Comparison of ENCODE assay signal across 15 cellular contexts in the genomic region with DNA sequence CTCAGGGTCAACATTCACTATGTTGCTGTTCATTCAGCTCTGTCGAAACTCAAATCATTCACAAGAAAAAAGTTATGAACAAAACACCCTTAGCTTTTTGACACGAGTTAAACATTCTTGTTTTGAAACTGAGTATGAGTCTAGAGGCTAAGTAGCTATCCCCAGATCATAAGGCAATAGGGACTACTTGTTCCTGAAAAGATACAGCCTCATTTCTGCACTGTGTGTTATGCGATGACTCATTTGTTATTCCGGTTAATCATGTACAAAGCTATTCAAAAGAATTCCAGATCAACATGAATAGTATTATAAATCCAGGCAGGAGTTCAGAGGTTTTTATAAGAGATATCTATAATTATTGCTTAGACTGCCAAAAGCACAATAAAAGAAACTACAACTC.
DNase-seq lines count a peak whose midpoint lies in the region; ATAC-seq and TF ChIP-seq lines count a peak whose summit lies in the region.
"Had no signal": no experiment of that assay in that cellular context is flagged by ENCODE, and none has a peak within 500 bp of the region (broad histone marks: within the 10 kb centered on the region; RNA-seq: fewer than 3 reads in every experiment).

No MANE protein-coding gene starts in this region.

- H3K4me2 ChIP-seq in PC-3 (ENCODE audit: low read length) = peak overlapping the region; percentile 10

- H3K79me2 ChIP-seq in PC-3 (ENCODE audit: low read length) = no peaks in the 10 kb centered on the region

- no peak overlapping the region for H3K4me3 ChIP-seq in PC-3 (ENCODE audit: low read length)
- H3K4me3 ChIP-seq in epithelial cell of esophagus (ENCODE audit: low read length) = no peak overlapping the region
- no peak overlapping the region for H3K4me3 ChIP-seq in H7 (ENCODE audit: insufficient read depth, low read depth, low read length)

- POLR2A ChIA-PET in PC-3 (lab: Charles Lee; ENCODE audit: unreplicated experiment) = no interaction called here

- no peak overlapping the region for H2AFZ ChIP-seq in PC-3 (ENCODE audit: low read length)

- H3K9me2 ChIP-seq in PC-3 (replicated peaks; ENCODE audit: low read length) = no peaks in the 10 kb centered on the region

- TF ChIP-seq CTCF in PC-3 (conservative IDR thresholded peaks at IDR 0.05; ENCODE audit: low read depth, low read length) (no peak), epithelial cell of esophagus (IDR thresholded peaks at IDR 0.05; ENCODE audit: insufficient read depth, low read depth, low read length, missing control alignments) (no peak)

- no TSS peak for BruUV-seq in PC-3 (replicated peaks; lab: Mats Ljungman, UMichigan)

- CTCF ChIA-PET in PC-3 (lab: Charles Lee) = no interaction called here

- intact Hi-C loops in PC-3 (cut with micrococcal nuclease) = no loop called here

- peak; percentile 82 for ATAC-seq in PC-3

- DNase-seq in A172 (ENCODE audit: low spot score) (peak; percentile 50), PC-3 (peak; percentile 76), epithelial cell of esophagus (ENCODE audit: low read depth) (peak; percentile 81), kidney glomerular epithelial cell (lab: John Stamatoyannopoulos, UW) (peak; percentile 69), NCI-H2107 treated with DMSO at 0.1 percent for 48 hours (lab: John Stamatoyannopoulos, UW; ENCODE audit: unreplicated experiment) (no peak), amygdala (lab: John Stamatoyannopoulos, UW) (no peak), H7 (no peak), Kasumi-1 (lab: John Stamatoyannopoulos, UW) (no peak)
- DNase-seq: activated CD4-positive, alpha-beta T cell treated with anti-CD3 and anti-CD28 coated beads, Interleukin-2, amount 50 U/mL, for 4 hours; DMS79 treated with DMSO at 0.1 percent for 48 hours; effector CD4-positive, alpha-beta T cell; immature natural killer cell; NCI-H146; stimulated activated CD4-positive, alpha-beta T cell treated with anti-CD3 and anti-CD28 coated beads, Interleukin-2, amount 100 ng/mL, for 48 hours; T-helper 1 cell had no signal

- no peaks in the 10 kb centered on the region for H4K20me1 ChIP-seq in PC-3 (ENCODE audit: low read length)

- H3F3A ChIP-seq in PC-3 (ENCODE audit: low read length, unreplicated experiment) = no peaks in the 10 kb centered on the region

- H3K27me3 ChIP-seq in PC-3 (ENCODE audit: low read length) (no peaks in the 10 kb centered on the region), H7 (ENCODE audit: control insufficient read depth, insufficient read depth, low read length) (no peaks in the 10 kb centered on the region)

- H3K4me1 ChIP-seq in PC-3 (ENCODE audit: insufficient read depth, low read length) = peaks cover 18% of the 10 kb centered on the region

- no peak overlapping the region for H3K9ac ChIP-seq in PC-3 (ENCODE audit: low read length)

- no peaks in the 10 kb centered on the region for H3K9me3 ChIP-seq in PC-3 (ENCODE audit: low read length)

- H3K36me3 ChIP-seq in PC-3 (ENCODE audit: low read depth, low read length) (no peaks in the 10 kb centered on the region), H7 (replicated peaks; ENCODE audit: control insufficient read depth, insufficient read depth, low read length) (no peaks in the 10 kb centered on the region)

- peak overlapping the region; percentile 55 for H3K27ac ChIP-seq in PC-3 (ENCODE audit: low read length)

Comparison
In these comparisons a context has a peak if more than half of its experiments do, and no peak if none do; other contexts are left out.
1. DNase-seq: peak in A172 (single experiment), PC-3 (single experiment), epithelial cell of esophagus (single experiment) and kidney glomerular epithelial cell (single experiment); none in NCI-H2107 treated with DMSO at 0.1 percent for 48 hours (single experiment), amygdala (0 of 56), H7 (single experiment) and Kasumi-1 (0 of 2).